ENCODE assay signal across 1 cellular context in the genomic region with DNA sequence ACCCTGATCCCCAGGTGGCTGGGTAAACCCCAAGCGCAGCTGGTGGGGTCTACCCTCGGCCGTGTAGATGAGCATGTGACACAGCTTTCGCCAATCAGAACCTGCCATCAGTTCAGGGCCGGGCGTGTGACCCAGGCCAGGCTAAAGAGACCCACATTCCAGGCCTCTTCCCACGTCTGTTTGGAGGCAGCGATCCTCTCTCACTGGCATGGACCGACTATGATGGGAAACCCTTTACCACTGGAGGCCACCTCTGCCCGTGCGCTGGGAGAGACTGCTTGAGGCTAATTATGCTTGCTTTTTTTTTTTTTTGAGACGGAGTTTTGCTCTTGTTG.
TF ChIP-seq lines count a peak whose summit lies in the region.

No MANE protein-coding gene starts in this region.

TF ChIP-seq in GM23338, 12 proteins besides CTCF, POLR2A, EP300 and RAD21 (continued from another document):
- TF ChIP-seq, protein P1, sequence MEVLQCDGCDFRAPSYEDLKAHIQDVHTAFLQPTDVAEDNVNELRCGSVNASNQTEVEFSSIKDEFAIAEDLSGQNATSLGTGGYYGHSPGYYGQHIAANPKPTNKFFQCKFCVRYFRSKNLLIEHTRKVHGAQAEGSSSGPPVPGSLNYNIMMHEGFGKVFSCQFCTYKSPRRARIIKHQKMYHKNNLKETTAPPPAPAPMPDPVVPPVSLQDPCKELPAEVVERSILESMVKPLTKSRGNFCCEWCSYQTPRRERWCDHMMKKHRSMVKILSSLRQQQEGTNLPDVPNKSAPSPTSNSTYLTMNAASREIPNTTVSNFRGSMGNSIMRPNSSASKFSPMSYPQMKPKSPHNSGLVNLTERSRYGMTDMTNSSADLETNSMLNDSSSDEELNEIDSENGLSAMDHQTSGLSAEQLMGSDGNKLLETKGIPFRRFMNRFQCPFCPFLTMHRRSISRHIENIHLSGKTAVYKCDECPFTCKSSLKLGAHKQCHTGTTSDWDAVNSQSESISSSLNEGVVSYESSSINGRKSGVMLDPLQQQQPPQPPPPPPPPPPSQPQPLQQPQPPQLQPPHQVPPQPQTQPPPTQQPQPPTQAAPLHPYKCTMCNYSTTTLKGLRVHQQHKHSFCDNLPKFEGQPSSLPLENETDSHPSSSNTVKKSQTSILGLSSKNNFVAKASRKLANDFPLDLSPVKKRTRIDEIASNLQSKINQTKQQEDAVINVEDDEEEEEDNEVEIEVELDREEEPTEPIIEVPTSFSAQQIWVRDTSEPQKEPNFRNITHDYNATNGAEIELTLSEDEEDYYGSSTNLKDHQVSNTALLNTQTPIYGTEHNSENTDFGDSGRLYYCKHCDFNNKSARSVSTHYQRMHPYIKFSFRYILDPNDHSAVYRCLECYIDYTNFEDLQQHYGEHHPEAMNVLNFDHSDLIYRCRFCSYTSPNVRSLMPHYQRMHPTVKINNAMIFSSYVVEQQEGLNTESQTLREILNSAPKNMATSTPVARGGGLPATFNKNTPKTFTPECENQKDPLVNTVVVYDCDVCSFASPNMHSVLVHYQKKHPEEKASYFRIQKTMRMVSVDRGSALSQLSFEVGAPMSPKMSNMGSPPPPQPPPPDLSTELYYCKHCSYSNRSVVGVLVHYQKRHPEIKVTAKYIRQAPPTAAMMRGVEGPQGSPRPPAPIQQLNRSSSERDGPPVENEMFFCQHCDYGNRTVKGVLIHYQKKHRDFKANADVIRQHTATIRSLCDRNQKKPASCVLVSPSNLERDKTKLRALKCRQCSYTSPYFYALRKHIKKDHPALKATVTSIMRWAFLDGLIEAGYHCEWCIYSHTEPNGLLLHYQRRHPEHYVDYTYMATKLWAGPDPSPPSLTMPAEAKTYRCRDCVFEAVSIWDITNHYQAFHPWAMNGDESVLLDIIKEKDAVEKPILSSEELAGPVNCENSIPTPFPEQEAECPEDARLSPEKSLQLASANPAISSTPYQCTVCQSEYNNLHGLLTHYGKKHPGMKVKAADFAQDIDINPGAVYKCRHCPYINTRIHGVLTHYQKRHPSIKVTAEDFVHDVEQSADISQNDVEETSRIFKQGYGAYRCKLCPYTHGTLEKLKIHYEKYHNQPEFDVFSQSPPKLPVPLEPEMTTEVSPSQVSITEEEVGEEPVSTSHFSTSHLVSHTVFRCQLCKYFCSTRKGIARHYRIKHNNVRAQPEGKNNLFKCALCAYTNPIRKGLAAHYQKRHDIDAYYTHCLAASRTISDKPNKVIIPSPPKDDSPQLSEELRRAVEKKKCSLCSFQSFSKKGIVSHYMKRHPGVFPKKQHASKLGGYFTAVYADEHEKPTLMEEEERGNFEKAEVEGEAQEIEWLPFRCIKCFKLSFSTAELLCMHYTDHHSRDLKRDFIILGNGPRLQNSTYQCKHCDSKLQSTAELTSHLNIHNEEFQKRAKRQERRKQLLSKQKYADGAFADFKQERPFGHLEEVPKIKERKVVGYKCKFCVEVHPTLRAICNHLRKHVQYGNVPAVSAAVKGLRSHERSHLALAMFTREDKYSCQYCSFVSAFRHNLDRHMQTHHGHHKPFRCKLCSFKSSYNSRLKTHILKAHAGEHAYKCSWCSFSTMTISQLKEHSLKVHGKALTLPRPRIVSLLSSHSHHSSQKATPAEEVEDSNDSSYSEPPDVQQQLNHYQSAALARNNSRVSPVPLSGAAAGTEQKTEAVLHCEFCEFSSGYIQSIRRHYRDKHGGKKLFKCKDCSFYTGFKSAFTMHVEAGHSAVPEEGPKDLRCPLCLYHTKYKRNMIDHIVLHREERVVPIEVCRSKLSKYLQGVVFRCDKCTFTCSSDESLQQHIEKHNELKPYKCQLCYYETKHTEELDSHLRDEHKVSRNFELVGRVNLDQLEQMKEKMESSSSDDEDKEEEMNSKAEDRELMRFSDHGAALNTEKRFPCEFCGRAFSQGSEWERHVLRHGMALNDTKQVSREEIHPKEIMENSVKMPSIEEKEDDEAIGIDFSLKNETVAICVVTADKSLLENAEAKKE (CRISPR knock-in tag; IDR thresholded peaks at IDR 0.05) = no peak
- no peak for TF ChIP-seq STAT1 (IDR thresholded peaks at IDR 0.05; ENCODE audit: unreplicated experiment)
- TF ChIP-seq, protein P2, sequence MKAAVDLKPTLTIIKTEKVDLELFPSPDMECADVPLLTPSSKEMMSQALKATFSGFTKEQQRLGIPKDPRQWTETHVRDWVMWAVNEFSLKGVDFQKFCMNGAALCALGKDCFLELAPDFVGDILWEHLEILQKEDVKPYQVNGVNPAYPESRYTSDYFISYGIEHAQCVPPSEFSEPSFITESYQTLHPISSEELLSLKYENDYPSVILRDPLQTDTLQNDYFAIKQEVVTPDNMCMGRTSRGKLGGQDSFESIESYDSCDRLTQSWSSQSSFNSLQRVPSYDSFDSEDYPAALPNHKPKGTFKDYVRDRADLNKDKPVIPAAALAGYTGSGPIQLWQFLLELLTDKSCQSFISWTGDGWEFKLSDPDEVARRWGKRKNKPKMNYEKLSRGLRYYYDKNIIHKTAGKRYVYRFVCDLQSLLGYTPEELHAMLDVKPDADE (IDR thresholded peaks at IDR 0.05) = no peak
- no peak for TF ChIP-seq ZNF114 (CRISPR knock-in tag; IDR thresholded peaks at IDR 0.05)
- TF ChIP-seq, protein P3, sequence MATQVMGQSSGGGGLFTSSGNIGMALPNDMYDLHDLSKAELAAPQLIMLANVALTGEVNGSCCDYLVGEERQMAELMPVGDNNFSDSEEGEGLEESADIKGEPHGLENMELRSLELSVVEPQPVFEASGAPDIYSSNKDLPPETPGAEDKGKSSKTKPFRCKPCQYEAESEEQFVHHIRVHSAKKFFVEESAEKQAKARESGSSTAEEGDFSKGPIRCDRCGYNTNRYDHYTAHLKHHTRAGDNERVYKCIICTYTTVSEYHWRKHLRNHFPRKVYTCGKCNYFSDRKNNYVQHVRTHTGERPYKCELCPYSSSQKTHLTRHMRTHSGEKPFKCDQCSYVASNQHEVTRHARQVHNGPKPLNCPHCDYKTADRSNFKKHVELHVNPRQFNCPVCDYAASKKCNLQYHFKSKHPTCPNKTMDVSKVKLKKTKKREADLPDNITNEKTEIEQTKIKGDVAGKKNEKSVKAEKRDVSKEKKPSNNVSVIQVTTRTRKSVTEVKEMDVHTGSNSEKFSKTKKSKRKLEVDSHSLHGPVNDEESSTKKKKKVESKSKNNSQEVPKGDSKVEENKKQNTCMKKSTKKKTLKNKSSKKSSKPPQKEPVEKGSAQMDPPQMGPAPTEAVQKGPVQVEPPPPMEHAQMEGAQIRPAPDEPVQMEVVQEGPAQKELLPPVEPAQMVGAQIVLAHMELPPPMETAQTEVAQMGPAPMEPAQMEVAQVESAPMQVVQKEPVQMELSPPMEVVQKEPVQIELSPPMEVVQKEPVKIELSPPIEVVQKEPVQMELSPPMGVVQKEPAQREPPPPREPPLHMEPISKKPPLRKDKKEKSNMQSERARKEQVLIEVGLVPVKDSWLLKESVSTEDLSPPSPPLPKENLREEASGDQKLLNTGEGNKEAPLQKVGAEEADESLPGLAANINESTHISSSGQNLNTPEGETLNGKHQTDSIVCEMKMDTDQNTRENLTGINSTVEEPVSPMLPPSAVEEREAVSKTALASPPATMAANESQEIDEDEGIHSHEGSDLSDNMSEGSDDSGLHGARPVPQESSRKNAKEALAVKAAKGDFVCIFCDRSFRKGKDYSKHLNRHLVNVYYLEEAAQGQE (IDR thresholded peaks at IDR 0.05; ENCODE audit: unreplicated experiment) = no peak
- TF ChIP-seq JUNB (IDR thresholded peaks at IDR 0.05; ENCODE audit: unreplicated experiment) = no peak
- TF ChIP-seq POLR2AphosphoS5 (IDR thresholded peaks at IDR 0.05; ENCODE audit: low read depth) = no peak
- no peak for TF ChIP-seq EZH2phosphoT487 (IDR thresholded peaks at IDR 0.05; ENCODE audit: unreplicated experiment)
- no peak for TF ChIP-seq CREB1 (CRISPR knock-in tag; IDR thresholded peaks at IDR 0.05; ENCODE audit: low read depth)
